ENCODE assay signal across 18 cellular contexts in the genomic region with DNA sequence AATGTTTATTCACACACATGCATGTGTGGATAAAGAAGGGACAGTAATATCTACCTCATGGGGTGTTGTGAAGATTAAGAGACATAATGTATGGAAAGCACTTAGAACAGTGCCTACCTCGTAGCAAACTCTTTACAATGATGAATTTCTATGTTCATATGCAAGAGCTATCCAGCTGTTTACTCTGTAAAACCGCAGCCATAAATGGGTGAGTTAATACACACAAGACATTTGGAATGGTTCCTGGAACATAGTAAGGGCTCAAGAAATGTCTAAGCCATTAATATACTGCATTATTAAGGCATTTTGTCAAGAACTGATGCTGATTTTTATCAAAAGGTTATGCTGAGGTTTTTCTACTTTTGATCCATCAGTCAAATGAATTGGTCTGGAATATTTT.
DNase-seq lines count a peak whose midpoint lies in the region; ATAC-seq and TF ChIP-seq lines count a peak whose summit lies in the region.
"Had no signal": no experiment of that assay in that cellular context is flagged by ENCODE, and none has a peak within 500 bp of the region (broad histone marks: within the 10 kb centered on the region; RNA-seq: fewer than 3 reads in every experiment).

No MANE protein-coding gene starts in this region.

- no peak overlapping the region for H3K4me3 ChIP-seq in Panc1 (ENCODE audit: low read depth in 2 of 2, low read length in 2 of 2)
- H3K4me3 ChIP-seq in skeletal muscle cell (ENCODE audit: low read depth, low read length), result no peak overlapping the region
- no peak overlapping the region for H3K4me3 ChIP-seq in gastroesophageal sphincter
- H3K4me3 ChIP-seq: A549; BLaER1 treated with 17β-estradiol and CSF1 and Interleukin-3, amounts not matched to agents 10 nM and 100 nM had no signal

- no peaks in the 10 kb centered on the region for H3K36me3 ChIP-seq in Panc1 (ENCODE audit: control insufficient read depth, insufficient read depth, low read length)
- no peaks in the 10 kb centered on the region for H3K36me3 ChIP-seq in gastroesophageal sphincter
- H3K36me3 ChIP-seq: BLaER1 treated with 17β-estradiol and CSF1 and Interleukin-3, amounts not matched to agents 10 nM and 100 nM had no signal

- peak; percentile 8 for DNase-seq in NCI-H748 (lab: John Stamatoyannopoulos, UW; ENCODE audit: unreplicated experiment)
- no peak for DNase-seq in NCI-H748 treated with DMSO at 0.1 percent for 48 hours (lab: John Stamatoyannopoulos, UW)
- DNase-seq in HCEC 1CT, result peak; percentile 43
- peak; percentile 36 for DNase-seq in Panc1 (ENCODE audit: low read depth, low spot score)
- DNase-seq in skeletal muscle cell (ENCODE audit: low read depth), result peak; percentile 4
- no peak for DNase-seq in Right ventricle myocardium inferior (ENCODE audit: missing footprints)
- DNase-seq in activated CD4-positive, alpha-beta memory T cell treated with anti-CD3 and anti-CD28 coated beads for 36 hours, result no peak
- DNase-seq: CD8-positive, alpha-beta memory T cell; EL; Kasumi-1; NCI-H1105 treated with DMSO at 0.1 percent for 48 hours; NCI-H524; T-helper 1 cell had no signal

- no peak for TF ChIP-seq EP300 in gastroesophageal sphincter (IDR thresholded peaks at IDR 0.05)

- no peaks in the 10 kb centered on the region for H3K9me3 ChIP-seq in Panc1 (ENCODE audit: control insufficient read depth, insufficient read depth, low read depth, low read length)
- H3K9me3 ChIP-seq in gastroesophageal sphincter, result no peaks in the 10 kb centered on the region
- H3K9me3 ChIP-seq: A549; BLaER1 treated with 17β-estradiol and CSF1 and Interleukin-3, amounts not matched to agents 10 nM and 100 nM had no signal

- TF ChIP-seq CTCF in Panc1 (IDR thresholded peaks at IDR 0.05), result no peak
- no peak for TF ChIP-seq CTCF in gastroesophageal sphincter (IDR thresholded peaks at IDR 0.05)

- H3K4me1 Mint-ChIP-seq in activated CD4-positive, alpha-beta memory T cell treated with anti-CD3 and anti-CD28 coated beads for 36 hours (ENCODE audit: low read depth), result no peaks in the 10 kb centered on the region
- H3K4me1 Mint-ChIP-seq: CD8-positive, alpha-beta memory T cell; IgD-negative memory B cell had no signal

- H3K27ac Mint-ChIP-seq in activated CD4-positive, alpha-beta memory T cell treated with anti-CD3 and anti-CD28 coated beads for 36 hours, result no peak overlapping the region
- H3K27ac Mint-ChIP-seq: CD8-positive, alpha-beta memory T cell; IgD-negative memory B cell had no signal

- no peak overlapping the region for H3K27ac ChIP-seq in Panc1 (ENCODE audit: low read length)
- no peak overlapping the region for H3K27ac ChIP-seq in gastroesophageal sphincter
- H3K27ac ChIP-seq: A549; BLaER1 treated with 17β-estradiol and CSF1 and Interleukin-3, amounts not matched to agents 10 nM and 100 nM had no signal

- TF ChIP-seq POLR2A in gastroesophageal sphincter (IDR thresholded peaks at IDR 0.05), result no peak

- H3K9me3 Mint-ChIP-seq in activated CD4-positive, alpha-beta memory T cell treated with anti-CD3 and anti-CD28 coated beads for 36 hours, result peaks cover 2% of the 10 kb centered on the region

- CTCF ChIA-PET in Panc1 (lab: Charles Lee), result no interaction called here
- CTCF ChIA-PET in activated CD4-positive, alpha-beta memory T cell treated with anti-CD3 and anti-CD28 coated beads for 36 hours (lab: Charles Lee), result no interaction called here

- intact Hi-C loops in Panc1 (cut with micrococcal nuclease; ENCODE audit: unreplicated experiment), result no loop called here
- intact Hi-C loops in Right ventricle myocardium inferior (cut with DNase I), result no loop called here
- intact Hi-C loops in activated CD4-positive, alpha-beta memory T cell treated with anti-CD3 and anti-CD28 coated beads for 36 hours (cut with micrococcal nuclease), result no loop called here

- no TSS peak for BruUV-seq in Panc1 (replicated peaks; lab: Mats Ljungman, UMichigan)

- H3K27me3 ChIP-seq in Panc1 (ENCODE audit: control insufficient read depth, insufficient read depth, low read length) (no peaks in the 10 kb centered on the region), gastroesophageal sphincter (no peaks in the 10 kb centered on the region)
- H3K27me3 ChIP-seq: BLaER1 treated with 17β-estradiol and CSF1 and Interleukin-3, amounts not matched to agents 10 nM and 100 nM had no signal

- ATAC-seq in Panc1 (no peak), Right ventricle myocardium inferior (no peak), gastroesophageal sphincter (no peak)
- ATAC-seq: A549, SK-N-SH treated with all-trans-retinoic acid at 6 μM for 48 hours had no signal

- POLR2A ChIA-PET in Panc1 (lab: Charles Lee), result no interaction called here
- POLR2A ChIA-PET in activated CD4-positive, alpha-beta memory T cell treated with anti-CD3 and anti-CD28 coated beads for 36 hours (lab: Charles Lee), result no interaction called here

- no peaks in the 10 kb centered on the region for H3K36me3 Mint-ChIP-seq in activated CD4-positive, alpha-beta memory T cell treated with anti-CD3 and anti-CD28 coated beads for 36 hours
- H3K36me3 Mint-ChIP-seq: CD8-positive, alpha-beta memory T cell; IgD-negative memory B cell had no signal

- no peaks in the 10 kb centered on the region for H3K27me3 Mint-ChIP-seq in activated CD4-positive, alpha-beta memory T cell treated with anti-CD3 and anti-CD28 coated beads for 36 hours
- H3K27me3 Mint-ChIP-seq: CD8-positive, alpha-beta memory T cell; IgD-negative memory B cell had no signal

- WGBS in gastroesophageal sphincter (ENCODE audit: low coverage in 1 of 2), 2 donors, result 40 to 50% methylated on average over 2 of the region's 2 CpGs

- H3K4me1 ChIP-seq in Panc1 (ENCODE audit: control insufficient read depth, insufficient read depth, low read length), result 0 out of 2 replicates have a peak, but pooled peaks cover 2% of the 10 kb centered on the region
- no peaks in the 10 kb centered on the region for H3K4me1 ChIP-seq in gastroesophageal sphincter
- H3K4me1 ChIP-seq: A549; BLaER1 treated with 17β-estradiol and CSF1 and Interleukin-3, amounts not matched to agents 10 nM and 100 nM had no signal

- in situ Hi-C loops in Panc1 (cut with HindIII; ENCODE audit: low pct_unique_long_range_greater_than_20kb, low sequenced_read_pairs), result no loop called here

- no peak overlapping the region for H3K4me3 Mint-ChIP-seq in activated CD4-positive, alpha-beta memory T cell treated with anti-CD3 and anti-CD28 coated beads for 36 hours
- H3K4me3 Mint-ChIP-seq: CD8-positive, alpha-beta memory T cell; IgD-negative memory B cell had no signal

Comparison
In these comparisons a context has a peak if more than half of its experiments do, and no peak if none do; other contexts are left out.
1. DNase-seq: peak in NCI-H748 (single experiment), HCEC 1CT (single experiment), Panc1 (single experiment) and skeletal muscle cell (single experiment); none in NCI-H748 treated with DMSO at 0.1 percent for 48 hours (single experiment), Right ventricle myocardium inferior (single experiment) and activated CD4-positive, alpha-beta memory T cell treated with anti-CD3 and anti-CD28 coated beads for 36 hours (single experiment).